In genomic region chr20:62860391-62860923, GRCh38 we compare ENCODE assay signal across 1 cellular context.
A peak's percentile ranks its signal among the peaks of the same experiment; 100 is the strongest.
TF ChIP-seq lines count a peak whose summit lies in the region.

No MANE protein-coding gene starts in this region.

TF ChIP-seq in HepG2, 621 proteins besides CTCF, POLR2A, EP300 and RAD21 (continued from another document and continues in another):
- no peak for TF ChIP-seq MBD4 (IDR thresholded peaks at IDR 0.05; ENCODE audit: borderline replicate concordance, low read length)
- no peak for TF ChIP-seq ZBTB49 (CRISPR knock-in tag; IDR thresholded peaks at IDR 0.05; ENCODE audit: borderline replicate concordance)
- no peak for TF ChIP-seq ATF5 (CRISPR knock-in tag; IDR thresholded peaks at IDR 0.05; ENCODE audit: low read depth)
- no peak for TF ChIP-seq RFXAP (CRISPR knock-in tag; IDR thresholded peaks at IDR 0.05; ENCODE audit: borderline replicate concordance)
- no peak for TF ChIP-seq KDM5A (IDR thresholded peaks at IDR 0.05; ENCODE audit: borderline replicate concordance, low read length)
- TF ChIP-seq REXO4 (CRISPR knock-in tag; IDR thresholded peaks at IDR 0.05; ENCODE audit: borderline replicate concordance), result no peak
- no peak for TF ChIP-seq IRX3 (CRISPR knock-in tag; IDR thresholded peaks at IDR 0.05; ENCODE audit: borderline replicate concordance, low read depth)
- no peak for TF ChIP-seq ZBTB14 (CRISPR knock-in tag; IDR thresholded peaks at IDR 0.05)
- TF ChIP-seq ZNF20 (CRISPR knock-in tag; IDR thresholded peaks at IDR 0.05), result no peak
- no peak for TF ChIP-seq NR2F1 (CRISPR knock-in tag; IDR thresholded peaks at IDR 0.05)
- TF ChIP-seq RARG (CRISPR knock-in tag; IDR thresholded peaks at IDR 0.05; ENCODE audit: low read depth), result no peak
- TF ChIP-seq ZBTB1 (CRISPR knock-in tag; IDR thresholded peaks at IDR 0.05; ENCODE audit: borderline replicate concordance), result no peak
- no peak for TF ChIP-seq NR1H2 (CRISPR knock-in tag; IDR thresholded peaks at IDR 0.05; ENCODE audit: borderline replicate concordance, low read depth)
- TF ChIP-seq KDM6A (CRISPR knock-in tag; IDR thresholded peaks at IDR 0.05; ENCODE audit: low read depth), result no peak
- 0 out of 2 replicates have a peak, but pooled peaks have one; percentile 15 for TF ChIP-seq GATAD2A (CRISPR knock-in tag; IDR thresholded peaks at IDR 0.05)
- TF ChIP-seq AGO2 (optimal IDR thresholded peaks at IDR 0.05; ENCODE audit: low read depth, low read length), result peak; percentile 38
- no peak for TF ChIP-seq MZF1 (CRISPR knock-in tag; IDR thresholded peaks at IDR 0.05; ENCODE audit: borderline replicate concordance)
- TF ChIP-seq SMARCE1 (IDR thresholded peaks at IDR 0.05; ENCODE audit: borderline replicate concordance), result no peak
- no peak for TF ChIP-seq ZNF260 (CRISPR knock-in tag; IDR thresholded peaks at IDR 0.05; ENCODE audit: borderline replicate concordance, low read depth)
- TF ChIP-seq RFX3 (CRISPR knock-in tag; IDR thresholded peaks at IDR 0.05), result no peak
- TF ChIP-seq EHMT2 (IDR thresholded peaks at IDR 0.05; ENCODE audit: borderline replicate concordance, low read depth, low read length), result no peak
- no peak for TF ChIP-seq REST (IDR thresholded peaks at IDR 0.05; ENCODE audit: borderline replicate concordance in 1 of 2, low read depth in 1 of 2, low read length in 2 of 2)
- TF ChIP-seq IKZF5 (CRISPR knock-in tag; IDR thresholded peaks at IDR 0.05), result no peak
- 0 out of 2 replicates have a peak, but pooled peaks have one; percentile 21 for TF ChIP-seq SP4 (CRISPR knock-in tag; IDR thresholded peaks at IDR 0.05)
- TF ChIP-seq THYN1 (CRISPR knock-in tag; IDR thresholded peaks at IDR 0.05; ENCODE audit: borderline replicate concordance, low read depth), result no peak
- TF ChIP-seq ZBED4 (CRISPR knock-in tag; IDR thresholded peaks at IDR 0.05; ENCODE audit: borderline replicate concordance), result no peak
- no peak for TF ChIP-seq HMG20A (CRISPR knock-in tag; IDR thresholded peaks at IDR 0.05; ENCODE audit: borderline replicate concordance)
- TF ChIP-seq ATF3 (CRISPR knock-in tag; IDR thresholded peaks at IDR 0.05), result no peak
- TF ChIP-seq SMAD1 (CRISPR knock-in tag; IDR thresholded peaks at IDR 0.05; ENCODE audit: borderline replicate concordance, low read depth), result no peak
- no peak for TF ChIP-seq GTF2F1 (IDR thresholded peaks at IDR 0.05; ENCODE audit: low read length)
- no peak for TF ChIP-seq PITX1 (CRISPR knock-in tag; IDR thresholded peaks at IDR 0.05)
- TF ChIP-seq HNRNPK (IDR thresholded peaks at IDR 0.05; ENCODE audit: low read depth, low read length, poor library complexity, severe bottlenecking), result no peak
- TF ChIP-seq THAP11 (CRISPR knock-in tag; IDR thresholded peaks at IDR 0.05), result peak; percentile 10; the same call in 1 of the 2 replicates
- no peak for TF ChIP-seq ZBTB7A (CRISPR knock-in tag; IDR thresholded peaks at IDR 0.05)
- TF ChIP-seq ZNF574 (CRISPR knock-in tag; IDR thresholded peaks at IDR 0.05), result 0 out of 2 replicates have a peak, but pooled peaks have one; percentile 29
- no peak for TF ChIP-seq MTF2 (CRISPR knock-in tag; IDR thresholded peaks at IDR 0.05; ENCODE audit: borderline replicate concordance)
- no peak for TF ChIP-seq ZNF253 (CRISPR knock-in tag; IDR thresholded peaks at IDR 0.05; ENCODE audit: borderline replicate concordance)
- TF ChIP-seq RBM22 (optimal IDR thresholded peaks at IDR 0.05; ENCODE audit: low read length), result no peak
- TF ChIP-seq ZBTB34 (CRISPR knock-in tag; IDR thresholded peaks at IDR 0.05), result no peak
- TF ChIP-seq ZGPAT (CRISPR knock-in tag; IDR thresholded peaks at IDR 0.05), result peak; percentile 53; the same call in 1 of the 2 replicates
